In the genomic region with DNA sequence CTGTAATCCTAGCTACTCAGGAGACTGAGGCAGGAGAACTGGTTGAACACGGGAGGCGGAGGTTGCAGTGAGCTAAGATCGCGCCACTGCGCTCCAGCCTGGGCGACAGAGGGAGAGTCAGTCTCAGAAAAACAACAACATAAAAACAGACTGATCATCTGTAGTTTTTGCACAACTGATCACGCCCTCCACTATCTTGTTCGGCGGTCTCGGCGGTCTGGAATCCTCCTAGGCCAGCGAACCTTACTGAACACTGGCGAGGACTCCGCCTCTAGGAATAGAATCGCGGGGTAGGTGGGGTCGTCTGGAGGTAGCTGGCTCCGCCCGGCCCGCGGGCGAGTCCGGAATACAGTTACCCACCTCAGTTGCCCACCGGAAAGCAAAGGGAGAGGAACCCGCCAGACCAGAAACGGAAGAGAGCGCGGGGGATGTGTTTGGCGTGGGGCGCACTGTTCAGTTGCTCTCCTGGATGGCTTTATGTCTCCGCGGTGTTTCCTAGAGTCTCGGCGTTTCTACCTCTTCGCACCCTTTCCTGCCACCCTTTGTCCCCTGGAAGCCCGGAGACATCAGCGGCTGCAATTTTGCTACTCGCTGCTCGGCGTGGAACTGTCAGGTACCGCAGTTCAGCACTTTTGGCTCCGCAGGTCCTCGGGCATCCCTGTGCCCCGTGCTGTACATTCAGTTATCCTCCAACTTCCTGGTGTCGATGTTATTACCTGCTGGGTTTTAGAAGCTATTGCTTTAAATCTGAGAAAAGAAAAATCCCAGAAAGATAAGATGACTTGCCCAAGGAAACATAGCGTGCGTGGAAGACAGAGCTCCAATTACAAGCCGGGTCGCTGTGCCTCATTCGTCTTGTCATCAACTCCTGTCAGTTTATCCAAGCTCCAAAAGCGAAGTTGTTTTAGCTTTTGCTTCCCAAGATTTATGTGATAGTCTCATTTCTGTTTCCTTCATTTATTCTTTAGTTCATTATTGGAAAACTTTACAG, we compare ENCODE assay signal across 8 cellular contexts. TPM values are rescaled to one million over a fixed set of nuclear protein-coding genes. Genes with fewer than 3 reads are reported as not detected.
DNase-seq lines count a peak whose midpoint lies in the region; ATAC-seq and TF ChIP-seq lines count a peak whose summit lies in the region.

No MANE protein-coding gene starts in this region.

- TF ChIP-seq CTCF in coronary artery (IDR thresholded peaks at IDR 0.05): no peak
- no peak for TF ChIP-seq CTCF in left lung (IDR thresholded peaks at IDR 0.05)

- intact Hi-C loops in left lung (cut with DNase I): no loop called here

- peaks cover 0 to under 1% of the 10 kb centered on the region in 2 donors for H3K36me3 ChIP-seq in left lung

- H3K27ac ChIP-seq in coronary artery: peak overlapping the region; percentile 78 to 94
- H3K27ac ChIP-seq in left lung: peak overlapping the region; percentile 77 to 79

- H3K9me3 ChIP-seq in left lung: no peaks in the 10 kb centered on the region

- H3K4me3 ChIP-seq in coronary artery (peak overlapping the region; percentile 85), left lung (peak overlapping the region; percentile 62 to 69)

- peaks cover 0 to 3% of the 10 kb centered on the region in 2 donors for H3K27me3 ChIP-seq in left lung

- peaks cover 6 to 15% of the 10 kb centered on the region in 2 donors for H3K4me1 ChIP-seq in left lung

- peak; percentile 92 for ATAC-seq in GM19328 (IDR thresholded peaks at IDR 0.05; ENCODE audit: unreplicated experiment)
- peak; percentile 97 for ATAC-seq in HG03460 (IDR thresholded peaks at IDR 0.05; ENCODE audit: unreplicated experiment)
- ATAC-seq in left lung: peak; percentile 99

- peak; percentile 18 to 90 (median 68) for DNase-seq in C1 segment of cervical spinal cord (lab: John Stamatoyannopoulos, UW)
- DNase-seq in NCI-H524 treated with DMSO at 0.1 percent for 48 hours (lab: John Stamatoyannopoulos, UW): peak; percentile 43
- DNase-seq in activated CD4-positive, alpha-beta T cell treated with anti-CD3 and anti-CD28 coated beads for 48 hours: peak; percentile 91
- peak; percentile 88 for DNase-seq in coronary artery (ENCODE audit: low spot score)
- peak; percentile 78 to 88 for DNase-seq in left lung
- peak; percentile 67 for DNase-seq in stimulated activated CD4-positive, alpha-beta T cell treated with anti-CD3 and anti-CD28 coated beads, Interleukin-2, amount 100 ng/mL, for 4 hours (ENCODE audit: low read depth)

RNA-seq across cellular contexts. Expression of a gene that starts 24.9 kb away (rescaled TPM):
- 1 to 10 TPM; 4.4 to 5.1 TPM for total RNA-seq in left lung

RNA-seq across cellular contexts. Expression of a gene that starts 35.3 kb away (rescaled TPM):
- total RNA-seq in left lung: 10 to 100 TPM; 43.5 to 46.7 TPM

Comparison
In these comparisons a context has a peak if more than half of its experiments do, and no peak if none do; other contexts are left out.
1. Peak in every context shown above with its lines: DNase-seq, ATAC-seq, H3K4me3 ChIP-seq and H3K27ac ChIP-seq.